In the genomic region with DNA sequence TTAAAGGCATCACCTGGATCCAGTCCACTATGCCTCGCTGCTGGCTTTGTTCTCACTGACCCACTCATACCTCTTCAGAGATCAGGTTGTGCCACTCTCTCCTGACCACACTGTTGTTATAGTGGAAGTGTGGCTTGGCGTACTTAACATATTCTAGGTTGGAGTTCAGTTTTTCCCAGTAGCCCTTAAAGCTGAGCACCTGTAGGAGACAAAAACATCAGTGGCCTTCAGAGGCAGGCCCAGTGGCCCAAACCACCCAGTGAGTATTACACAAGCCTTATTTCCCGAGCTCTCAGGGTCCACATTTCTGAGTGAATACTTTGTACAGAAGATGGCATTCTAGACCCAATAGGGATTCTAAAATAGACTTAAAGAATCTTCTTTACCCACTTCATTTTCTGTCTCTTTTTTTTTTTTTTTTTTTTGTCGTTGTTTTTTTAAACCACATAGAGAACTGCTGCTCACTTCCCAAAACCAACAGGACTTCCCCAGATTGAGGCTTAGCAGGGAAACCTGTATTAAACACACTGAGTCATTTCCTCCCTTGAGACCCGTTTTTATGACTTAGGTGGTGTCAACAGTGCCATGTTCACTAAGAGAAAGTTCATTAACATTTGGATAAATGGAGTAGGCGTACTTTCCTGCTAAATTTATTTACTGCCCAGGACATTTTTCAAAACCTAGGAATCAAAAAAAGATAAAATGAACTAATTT, we compare ENCODE assay signal across 8 cellular contexts.
DNase-seq lines count a peak whose midpoint lies in the region; ATAC-seq and TF ChIP-seq lines count a peak whose summit lies in the region.

No MANE protein-coding gene starts in this region.

- no peaks in the 10 kb centered on the region for H3K4me1 ChIP-seq in GM23338 (ENCODE audit: insufficient read depth)
- H3K4me1 ChIP-seq in upper lobe of left lung: peaks cover 42 to 48% (median 46%) of the 10 kb centered on the region in 4 donors
- H3K4me1 ChIP-seq in colonic mucosa: no peaks in the 10 kb centered on the region

- H3K27ac Mint-ChIP-seq in GM23338: no peak overlapping the region; the same call in 1 of the 2 replicates

- no peak overlapping the region for H3K4me2 ChIP-seq in GM23338

- no peak overlapping the region for H3K9ac ChIP-seq in colonic mucosa (ENCODE audit: low read depth in 2 of 2, low read length in 2 of 2)

- 0 out of 2 replicates have a peak overlapping the region, but pooled peaks have one; percentile 60 for H2AFZ ChIP-seq in GM23338

- TF ChIP-seq CTCF in GM23338 (conservative IDR thresholded peaks at IDR 0.05; ENCODE audit: low read depth in 2 of 2) (no peak), NB4 (IDR thresholded peaks at IDR 0.05; ENCODE audit: low read depth, low read length) (no peak), upper lobe of left lung (IDR thresholded peaks at IDR 0.05) (no peak), colonic mucosa (IDR thresholded peaks at IDR 0.05) (no peak), brain microvascular endothelial cell (IDR thresholded peaks at IDR 0.05; ENCODE audit: low read depth, low read length, missing control alignments) (no peak)

- no peaks in the 10 kb centered on the region for H3K9me2 ChIP-seq in GM23338 (ENCODE audit: insufficient read depth)

- TF ChIP-seq POLR2A in GM18505 (IDR thresholded peaks at IDR 0.05; ENCODE audit: borderline replicate concordance, extremely low read depth, insufficient read depth, insufficient read length): no peak
- no peak for TF ChIP-seq POLR2A in NB4 (IDR thresholded peaks at IDR 0.05; ENCODE audit: extremely low read depth, insufficient read length)
- no peak for TF ChIP-seq POLR2A in upper lobe of left lung (IDR thresholded peaks at IDR 0.05)

- H3K4me1 Mint-ChIP-seq in GM23338: peaks cover 13% of the 10 kb centered on the region

- ATAC-seq in GM18505 (IDR thresholded peaks at IDR 0.05; ENCODE audit: unreplicated experiment): peak; percentile 62
- no peak for ATAC-seq in GM23338
- peak; percentile 56 to 80 for ATAC-seq in upper lobe of left lung (ENCODE audit: low FRiP score in 2 of 2)

- H3K27me3 Mint-ChIP-seq in GM23338 (ENCODE audit: insufficient read depth, low read depth, poor library complexity): peaks cover 6% of the 10 kb centered on the region

- in situ Hi-C loops in brain microvascular endothelial cell (cut with HindIII; ENCODE audit: low pct_ligation_motif_present, low sequenced_read_pairs): no loop called here

- no peak overlapping the region for H3K4me3 ChIP-seq in GM23338
- H3K4me3 ChIP-seq in NB4 (ENCODE audit: low read depth, low read length): peak overlapping the region; percentile 22
- H3K4me3 ChIP-seq in upper lobe of left lung: no peak overlapping the region
- H3K4me3 ChIP-seq in colonic mucosa: no peak overlapping the region
- H3K4me3 ChIP-seq in brain microvascular endothelial cell (ENCODE audit: low read depth, low read length): no peak overlapping the region

- no peaks in the 10 kb centered on the region for H3K79me2 ChIP-seq in GM23338 (replicated peaks; ENCODE audit: insufficient read depth)

- 46 to 59% methylated on average over 6 of the region's 6 CpGs for WGBS in upper lobe of left lung, 2 donors

- H3K9me3 Mint-ChIP-seq in GM23338: no peaks in the 10 kb centered on the region

- H3K9me3 ChIP-seq in upper lobe of left lung (no peaks in the 10 kb centered on the region), colonic mucosa (no peaks in the 10 kb centered on the region)

- H3K27me3 ChIP-seq in GM23338 (ENCODE audit: insufficient read depth): no peaks in the 10 kb centered on the region
- H3K27me3 ChIP-seq in upper lobe of left lung: no peaks in the 10 kb centered on the region
- no peaks in the 10 kb centered on the region for H3K27me3 ChIP-seq in colonic mucosa
- H3K27me3 ChIP-seq in brain microvascular endothelial cell (replicated peaks): no peaks in the 10 kb centered on the region

- H3F3A ChIP-seq in GM23338 (replicated peaks; ENCODE audit: low read depth): no peaks in the 10 kb centered on the region

- H3K36me3 ChIP-seq in GM23338 (ENCODE audit: insufficient read depth) (no peaks in the 10 kb centered on the region), upper lobe of left lung (peaks cover 0 to 4% (median 0%) of the 10 kb centered on the region in 4 donors), colonic mucosa (no peaks in the 10 kb centered on the region), brain microvascular endothelial cell (replicated peaks) (no peaks in the 10 kb centered on the region)

- H3K27ac ChIP-seq in GM23338 (ENCODE audit: low read depth): no peak overlapping the region
- H3K27ac ChIP-seq in upper lobe of left lung: peak overlapping the region in 2 of 4 donors; percentile 61 to 72
- no peak overlapping the region for H3K27ac ChIP-seq in colonic mucosa
- H3K27ac ChIP-seq in brain microvascular endothelial cell: no peak overlapping the region

- DNase-seq in GM23338 (ENCODE audit: low spot score) (no peak), NB4 (ENCODE audit: low read depth) (peak; percentile 99), dermis microvascular lymphatic vessel endothelial cell (ENCODE audit: low read depth in 2 of 2) (peak; percentile 90 to 94), upper lobe of left lung (peak in 1 of 2 donors; percentile 71), HUDEP-2 (lab: John Stamatoyannopoulos, UW; ENCODE audit: unreplicated experiment in 76 of 76) (no peak), colonic mucosa (no peak), brain microvascular endothelial cell (no peak)

- peak in 1 of 4 donors; percentile 87 for TF ChIP-seq EP300 in upper lobe of left lung (IDR thresholded peaks at IDR 0.05)

- no peak overlapping the region for H3K4me3 Mint-ChIP-seq in GM23338

- intact Hi-C loops in colonic mucosa (cut with DNase I): no loop called here

- no peaks in the 10 kb centered on the region for H3K36me3 Mint-ChIP-seq in GM23338 (ENCODE audit: low read depth)

- H4K20me1 ChIP-seq in GM23338 (replicated peaks; ENCODE audit: insufficient read depth): no peaks in the 10 kb centered on the region

TF ChIP-seq in GM23338, 12 proteins besides CTCF, POLR2A, EP300 and RAD21:
- no peak for TF ChIP-seq NANOG (IDR thresholded peaks at IDR 0.05; ENCODE audit: borderline replicate concordance)
- no peak for TF ChIP-seq ZNF114 (CRISPR knock-in tag; IDR thresholded peaks at IDR 0.05)
- TF ChIP-seq, protein P1, sequence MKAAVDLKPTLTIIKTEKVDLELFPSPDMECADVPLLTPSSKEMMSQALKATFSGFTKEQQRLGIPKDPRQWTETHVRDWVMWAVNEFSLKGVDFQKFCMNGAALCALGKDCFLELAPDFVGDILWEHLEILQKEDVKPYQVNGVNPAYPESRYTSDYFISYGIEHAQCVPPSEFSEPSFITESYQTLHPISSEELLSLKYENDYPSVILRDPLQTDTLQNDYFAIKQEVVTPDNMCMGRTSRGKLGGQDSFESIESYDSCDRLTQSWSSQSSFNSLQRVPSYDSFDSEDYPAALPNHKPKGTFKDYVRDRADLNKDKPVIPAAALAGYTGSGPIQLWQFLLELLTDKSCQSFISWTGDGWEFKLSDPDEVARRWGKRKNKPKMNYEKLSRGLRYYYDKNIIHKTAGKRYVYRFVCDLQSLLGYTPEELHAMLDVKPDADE (IDR thresholded peaks at IDR 0.05): no peak
- no peak for TF ChIP-seq ZNF331 (CRISPR knock-in tag; IDR thresholded peaks at IDR 0.05; ENCODE audit: low read depth)
- TF ChIP-seq, protein P2, sequence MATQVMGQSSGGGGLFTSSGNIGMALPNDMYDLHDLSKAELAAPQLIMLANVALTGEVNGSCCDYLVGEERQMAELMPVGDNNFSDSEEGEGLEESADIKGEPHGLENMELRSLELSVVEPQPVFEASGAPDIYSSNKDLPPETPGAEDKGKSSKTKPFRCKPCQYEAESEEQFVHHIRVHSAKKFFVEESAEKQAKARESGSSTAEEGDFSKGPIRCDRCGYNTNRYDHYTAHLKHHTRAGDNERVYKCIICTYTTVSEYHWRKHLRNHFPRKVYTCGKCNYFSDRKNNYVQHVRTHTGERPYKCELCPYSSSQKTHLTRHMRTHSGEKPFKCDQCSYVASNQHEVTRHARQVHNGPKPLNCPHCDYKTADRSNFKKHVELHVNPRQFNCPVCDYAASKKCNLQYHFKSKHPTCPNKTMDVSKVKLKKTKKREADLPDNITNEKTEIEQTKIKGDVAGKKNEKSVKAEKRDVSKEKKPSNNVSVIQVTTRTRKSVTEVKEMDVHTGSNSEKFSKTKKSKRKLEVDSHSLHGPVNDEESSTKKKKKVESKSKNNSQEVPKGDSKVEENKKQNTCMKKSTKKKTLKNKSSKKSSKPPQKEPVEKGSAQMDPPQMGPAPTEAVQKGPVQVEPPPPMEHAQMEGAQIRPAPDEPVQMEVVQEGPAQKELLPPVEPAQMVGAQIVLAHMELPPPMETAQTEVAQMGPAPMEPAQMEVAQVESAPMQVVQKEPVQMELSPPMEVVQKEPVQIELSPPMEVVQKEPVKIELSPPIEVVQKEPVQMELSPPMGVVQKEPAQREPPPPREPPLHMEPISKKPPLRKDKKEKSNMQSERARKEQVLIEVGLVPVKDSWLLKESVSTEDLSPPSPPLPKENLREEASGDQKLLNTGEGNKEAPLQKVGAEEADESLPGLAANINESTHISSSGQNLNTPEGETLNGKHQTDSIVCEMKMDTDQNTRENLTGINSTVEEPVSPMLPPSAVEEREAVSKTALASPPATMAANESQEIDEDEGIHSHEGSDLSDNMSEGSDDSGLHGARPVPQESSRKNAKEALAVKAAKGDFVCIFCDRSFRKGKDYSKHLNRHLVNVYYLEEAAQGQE (IDR thresholded peaks at IDR 0.05; ENCODE audit: unreplicated experiment): no peak
- no peak for TF ChIP-seq EZH2 (IDR thresholded peaks at IDR 0.05; ENCODE audit: low read depth, unreplicated experiment)
- TF ChIP-seq POLR2AphosphoS5 (IDR thresholded peaks at IDR 0.05; ENCODE audit: low read depth): no peak

Comparison
In these comparisons a context has a peak if more than half of its experiments do, and no peak if none do; other contexts are left out.
1. DNase-seq: peak in NB4 (single experiment) and dermis microvascular lymphatic vessel endothelial cell (2 of 2); none in GM23338 (single experiment), HUDEP-2 (0 of 76), colonic mucosa (single experiment) and brain microvascular endothelial cell (single experiment).